25 cellular contexts compared by ENCODE assay signal in the genomic region with DNA sequence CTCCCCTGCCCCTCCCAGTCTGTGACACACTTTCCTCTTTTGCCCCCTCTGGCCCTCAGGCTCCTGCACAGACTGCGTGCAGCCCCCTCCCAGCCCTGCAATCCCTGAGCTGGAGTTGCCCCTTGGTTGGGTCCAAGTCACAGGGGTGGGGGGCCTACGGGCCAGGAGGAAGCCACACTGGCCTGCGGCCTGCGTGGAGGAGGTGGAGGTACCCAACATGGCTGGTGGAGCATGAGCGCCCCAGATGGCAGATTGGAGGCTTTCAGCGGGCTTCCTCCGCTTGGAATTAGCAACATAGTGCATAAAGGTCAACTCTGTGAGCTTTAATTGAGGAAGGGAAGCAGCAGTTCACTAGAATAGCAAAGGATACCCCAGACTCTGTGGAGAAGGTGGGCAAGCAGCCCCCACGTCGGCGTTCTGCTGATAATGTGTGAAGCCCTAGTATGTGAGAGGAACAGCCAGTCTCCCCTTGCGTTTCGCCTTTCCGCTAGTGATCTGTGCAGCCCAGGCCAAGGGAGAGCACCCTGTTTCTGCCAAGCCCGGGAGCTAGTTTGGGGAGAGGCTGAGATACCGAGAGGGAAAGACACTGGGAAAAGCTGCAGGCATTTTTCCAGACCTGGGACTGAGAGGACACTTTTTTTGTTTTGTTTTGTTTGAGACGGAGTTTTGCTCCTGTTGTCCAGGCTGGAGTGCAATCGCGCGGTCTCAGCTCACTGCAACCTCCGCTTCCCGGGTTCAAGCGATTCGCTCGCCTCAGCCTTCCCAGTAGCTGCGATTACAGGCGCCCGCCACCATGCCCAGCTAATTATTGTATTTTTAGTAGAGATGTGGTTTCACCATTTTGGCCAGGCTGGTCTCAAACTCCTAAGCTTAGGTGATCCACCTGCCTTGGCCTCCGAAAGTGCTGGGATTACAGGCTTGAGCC. TPM values are rescaled to one million over a fixed set of nuclear protein-coding genes. Genes with fewer than 3 reads are reported as not detected.
DNase-seq lines count a peak whose midpoint lies in the region; ATAC-seq and TF ChIP-seq lines count a peak whose summit lies in the region.
"Had no signal": no experiment of that assay in that cellular context is flagged by ENCODE, and none has a peak within 500 bp of the region (broad histone marks: within the 10 kb centered on the region; RNA-seq: fewer than 3 reads in every experiment).

No MANE protein-coding gene starts in this region.

- peaks cover 2% of the 10 kb centered on the region for H3K36me3 Mint-ChIP-seq in activated CD4-positive, alpha-beta T cell treated with anti-CD3 and anti-CD28 coated beads, Interleukin-2, amount 10 ng/mL, durations not matched to agents 24 days and 14 days (ENCODE audit: low read depth)
- H3K36me3 Mint-ChIP-seq in activated CD4-positive, alpha-beta T cell treated with anti-CD3 and anti-CD28 coated beads, Interleukin-2, amount 10 ng/mL, durations not matched to agents 7 days and 5 days (ENCODE audit: low read depth) = peaks cover 9% of the 10 kb centered on the region
- H3K36me3 Mint-ChIP-seq in nephron progenitor cell (ENCODE audit: low read depth) = peaks cover 6% of the 10 kb centered on the region
- H3K36me3 Mint-ChIP-seq: IgD-negative memory B cell had no signal

- intact Hi-C loops in activated CD4-positive, alpha-beta T cell treated with anti-CD3 and anti-CD28 coated beads, Interleukin-2, amount 10 ng/mL, durations not matched to agents 24 days and 14 days (cut with micrococcal nuclease) = loop anchor here (5.0 to 10.0 kb wide), 2 partner anchors 101 to 638 kb away; partner anchors contain the start of genes GIN1 and PPIP5K2

- no peak for TF ChIP-seq EP300 in gastroesophageal sphincter (IDR thresholded peaks at IDR 0.05)

- H3K9me3 ChIP-seq in gastroesophageal sphincter = no peaks in the 10 kb centered on the region

- peaks cover 30% of the 10 kb centered on the region for H3K27me3 Mint-ChIP-seq in activated CD4-positive, alpha-beta T cell treated with anti-CD3 and anti-CD28 coated beads, Interleukin-2, amount 10 ng/mL, durations not matched to agents 24 days and 14 days
- H3K27me3 Mint-ChIP-seq in activated CD4-positive, alpha-beta T cell treated with anti-CD3 and anti-CD28 coated beads, Interleukin-2, amount 10 ng/mL, durations not matched to agents 7 days and 5 days = peaks cover 15% of the 10 kb centered on the region
- H3K27me3 Mint-ChIP-seq in nephron progenitor cell (ENCODE audit: low read depth, poor library complexity) = no peaks in the 10 kb centered on the region

- no peaks in the 10 kb centered on the region for H3K36me3 ChIP-seq in gastroesophageal sphincter
- H3K36me3 ChIP-seq: BLaER1 had no signal

- 83 to 94% methylated on average over 9 to 10 of the region's 28 CpGs for WGBS in gastroesophageal sphincter (ENCODE audit: low coverage in 1 of 2), 2 donors

- POLR2A ChIA-PET in activated CD4-positive, alpha-beta T cell treated with anti-CD3 and anti-CD28 coated beads, Interleukin-2, amount 10 ng/mL, durations not matched to agents 7 days and 5 days (lab: Charles Lee) = no interaction called here

- no peaks in the 10 kb centered on the region for H3K9me3 Mint-ChIP-seq in activated CD4-positive, alpha-beta T cell treated with anti-CD3 and anti-CD28 coated beads, Interleukin-2, amount 10 ng/mL, durations not matched to agents 24 days and 14 days
- no peaks in the 10 kb centered on the region for H3K9me3 Mint-ChIP-seq in activated CD4-positive, alpha-beta T cell treated with anti-CD3 and anti-CD28 coated beads, Interleukin-2, amount 10 ng/mL, durations not matched to agents 7 days and 5 days
- H3K9me3 Mint-ChIP-seq in nephron progenitor cell = peaks cover 14% of the 10 kb centered on the region

- H3K27ac Mint-ChIP-seq in activated CD4-positive, alpha-beta T cell treated with anti-CD3 and anti-CD28 coated beads, Interleukin-2, amount 10 ng/mL, durations not matched to agents 24 days and 14 days = no peak overlapping the region
- no peak overlapping the region for H3K27ac Mint-ChIP-seq in activated CD4-positive, alpha-beta T cell treated with anti-CD3 and anti-CD28 coated beads, Interleukin-2, amount 10 ng/mL, durations not matched to agents 7 days and 5 days
- H3K27ac Mint-ChIP-seq in nephron progenitor cell = peak overlapping the region; percentile 80
- H3K27ac Mint-ChIP-seq: CD4-positive, alpha-beta memory T cell; IgD-negative memory B cell had no signal

- no peak overlapping the region for H3K4me3 Mint-ChIP-seq in activated CD4-positive, alpha-beta T cell treated with anti-CD3 and anti-CD28 coated beads, Interleukin-2, amount 10 ng/mL, durations not matched to agents 24 days and 14 days
- no peak overlapping the region for H3K4me3 Mint-ChIP-seq in activated CD4-positive, alpha-beta T cell treated with anti-CD3 and anti-CD28 coated beads, Interleukin-2, amount 10 ng/mL, durations not matched to agents 7 days and 5 days
- no peak overlapping the region for H3K4me3 Mint-ChIP-seq in nephron progenitor cell
- H3K4me3 Mint-ChIP-seq: CD4-positive, alpha-beta memory T cell; IgD-negative memory B cell had no signal

- no peak for TF ChIP-seq POLR2A in gastroesophageal sphincter (IDR thresholded peaks at IDR 0.05)

- TF ChIP-seq CTCF in nephron progenitor cell (IDR thresholded peaks at IDR 0.05) (no peak), GM20000 (IDR thresholded peaks at IDR 0.05; ENCODE audit: extremely low read depth, missing control alignments) (no peak), gastroesophageal sphincter (IDR thresholded peaks at IDR 0.05) (no peak)

- no peaks in the 10 kb centered on the region for H3K27me3 ChIP-seq in gastroesophageal sphincter
- H3K27me3 ChIP-seq: BLaER1 had no signal

- CTCF ChIA-PET in activated CD4-positive, alpha-beta T cell treated with anti-CD3 and anti-CD28 coated beads, Interleukin-2, amount 10 ng/mL, durations not matched to agents 7 days and 5 days (lab: Charles Lee) = interaction anchor here (1.4 to 3.0 kb wide), 4 partner anchors 10 to 249 kb away, joined by 3 to 21 read pairs (median 4); no protein-coding TSS in a partner anchor

- peaks cover 2% of the 10 kb centered on the region for H3K4me1 Mint-ChIP-seq in activated CD4-positive, alpha-beta T cell treated with anti-CD3 and anti-CD28 coated beads, Interleukin-2, amount 10 ng/mL, durations not matched to agents 24 days and 14 days
- H3K4me1 Mint-ChIP-seq in activated CD4-positive, alpha-beta T cell treated with anti-CD3 and anti-CD28 coated beads, Interleukin-2, amount 10 ng/mL, durations not matched to agents 7 days and 5 days = peaks cover 2% of the 10 kb centered on the region
- H3K4me1 Mint-ChIP-seq in nephron progenitor cell = peaks cover 9% of the 10 kb centered on the region
- H3K4me1 Mint-ChIP-seq: CD4-positive, alpha-beta memory T cell; IgD-negative memory B cell had no signal

- no peaks in the 10 kb centered on the region for H3K4me1 ChIP-seq in gastroesophageal sphincter

- no peak overlapping the region for H3K27ac ChIP-seq in gastroesophageal sphincter
- H3K27ac ChIP-seq: 22Rv1, BLaER1 had no signal

- H3K4me3 ChIP-seq in gastroesophageal sphincter = no peak overlapping the region
- H3K4me3 ChIP-seq: BLaER1 had no signal

- peak; percentile 52 for DNase-seq in activated CD4-positive, alpha-beta T cell treated with anti-CD3 and anti-CD28 coated beads, Interleukin-2, amount 10 ng/mL, durations not matched to agents 24 days and 14 days
- no peak for DNase-seq in activated CD4-positive, alpha-beta T cell treated with anti-CD3 and anti-CD28 coated beads, Interleukin-2, amount 10 ng/mL, durations not matched to agents 7 days and 5 days
- DNase-seq in ecto neural progenitor cell (ENCODE audit: low spot score) (peak; percentile 42), nephron progenitor cell (no peak), NCI-H1105 treated with DMSO at 0.1 percent for 48 hours (lab: John Stamatoyannopoulos, UW) (no peak), GM20000 (ENCODE audit: low spot score) (no peak)
- DNase-seq: ACHN, Calu3, DMS153, GDM1, HCEC 1CT, Karpas-422, MV-4-11, NCI-H1694, NCI-H2081, NCI-H2171, NCI-H345, NCI-H524, NCI-H774 had no signal

- ATAC-seq in gastroesophageal sphincter (no peak), HG03095 (IDR thresholded peaks at IDR 0.05; ENCODE audit: unreplicated experiment) (no peak)

RNA-seq across cellular contexts. Expression of gene MACIR, which starts 35.3 kb away (rescaled TPM):
- 12.1 and 13.3 TPM in 2 replicates for total RNA-seq in activated CD4-positive, alpha-beta T cell treated with anti-CD3 and anti-CD28 coated beads, Interleukin-2, amount 10 ng/mL, durations not matched to agents 24 days and 14 days
- total RNA-seq in activated CD4-positive, alpha-beta T cell treated with anti-CD3 and anti-CD28 coated beads, Interleukin-2, amount 10 ng/mL, durations not matched to agents 7 days and 5 days = 1 to 10 TPM; 8.2 to 9.0 TPM
- 10 to 100 TPM in 2 of 4 donors, 1 to 10 TPM in 2; 3.9 to 12.2 (median 8.0) TPM for total RNA-seq in gastroesophageal sphincter

Comparison
In these comparisons a context has a peak if more than half of its experiments do, and no peak if none do; other contexts are left out.
1. DNase-seq: peak in activated CD4-positive, alpha-beta T cell treated with anti-CD3 and anti-CD28 coated beads, Interleukin-2, amount 10 ng/mL, durations not matched to agents 24 days and 14 days (single experiment) and ecto neural progenitor cell (single experiment); none in activated CD4-positive, alpha-beta T cell treated with anti-CD3 and anti-CD28 coated beads, Interleukin-2, amount 10 ng/mL, durations not matched to agents 7 days and 5 days (single experiment), nephron progenitor cell (single experiment), NCI-H1105 treated with DMSO at 0.1 percent for 48 hours (single experiment) and GM20000 (single experiment).